In genomic region chr5:170268884-170269283, GRCh38 we compare ENCODE assay signal across 11 cellular contexts. TPM values are rescaled to one million over a fixed set of nuclear protein-coding genes. Genes with fewer than 3 reads are reported as not detected.
A peak's percentile ranks its signal among the peaks of the same experiment; 100 is the strongest.
DNase-seq lines count a peak whose midpoint lies in the region; ATAC-seq and TF ChIP-seq lines count a peak whose summit lies in the region.
"Had no signal": no experiment of that assay in that cellular context is flagged by ENCODE, and none has a peak within 500 bp of the region (broad histone marks: within the 10 kb centered on the region; RNA-seq: fewer than 3 reads in every experiment).

No MANE protein-coding gene starts in this region.

- intact Hi-C loops in heart left ventricle (cut with DNase I) (loop anchor here (1.0 to 10.0 kb wide), 11 partner anchors 63 to 366 kb away; no protein-coding TSS in a partner anchor), spleen (cut with DNase I; ENCODE audit: low total_unique reads) (loop anchor here (5.0 kb wide), 2 partner anchors 68 to 153 kb away; no protein-coding TSS in a partner anchor)

- TF ChIP-seq CTCF in heart left ventricle (IDR thresholded peaks at IDR 0.05) (no peak), spleen (IDR thresholded peaks at IDR 0.05 in 8 of 11, conservative IDR thresholded peaks at IDR 0.05 in 3 of 11) (no peak)

- peak; percentile 50 for DNase-seq in KG1 (lab: John Stamatoyannopoulos, UW)
- peak; percentile 86 for DNase-seq in SKM-1 (lab: John Stamatoyannopoulos, UW; ENCODE audit: unreplicated experiment)
- no peak for DNase-seq in heart left ventricle
- DNase-seq in spleen = no peak
- no peak for DNase-seq in stimulated activated CD4-positive, alpha-beta T cell treated with anti-CD3 and anti-CD28 coated beads, Interleukin-2, amount 100 ng/mL, for 48 hours
- no peak for DNase-seq in hepatic stellate cell (ENCODE audit: low spot score)
- DNase-seq in activated CD4-positive, CD25-positive, alpha-beta regulatory T cell treated with anti-CD3 and anti-CD28 coated beads, Interleukin-2, amount 50 U/mL, for 72 hours = no peak

- ATAC-seq in heart left ventricle (peak in 3 of 4 donors; percentile 51 to 84 (median 53)), HG03342 (IDR thresholded peaks at IDR 0.05; ENCODE audit: unreplicated experiment) (no peak)

- 0 to 73% (median 41%) methylated on average over 3 of the region's 3 CpGs for WGBS in heart left ventricle, 4 donors
- WGBS in spleen, 5 donors = 2 to 29% (median 12%) methylated on average over 3 of the region's 3 CpGs

- H3K4me3 ChIP-seq in heart left ventricle (peak overlapping the region in 1 of 12 donors; percentile 34), spleen (peak overlapping the region in 1 of 8 donors; percentile 42)

- H3K27ac ChIP-seq in heart left ventricle (peak overlapping the region in 4 of 12 donors; percentile 17 to 94 (median 24)), spleen (peak overlapping the region; percentile 31 to 99 (median 85))

- H3K36me3 ChIP-seq in heart left ventricle = peaks cover 0 to 95% (median 0%) of the 10 kb centered on the region in 9 donors
- H3K36me3 ChIP-seq in spleen = peaks cover 0 to 100% (median 27%) of the 10 kb centered on the region in 6 donors

- H3K9me3 ChIP-seq in heart left ventricle (no peaks in the 10 kb centered on the region), spleen (no peaks in the 10 kb centered on the region)

- H3K27me3 ChIP-seq in heart left ventricle (peaks cover 0 to 5% (median 0%) of the 10 kb centered on the region in 9 donors), spleen (replicated peaks in 1 of 7) (peaks cover 0 to 10% (median 0%) of the 10 kb centered on the region in 7 donors)

- TF ChIP-seq POLR2A in heart left ventricle (IDR thresholded peaks at IDR 0.05) = no peak
- TF ChIP-seq POLR2A in spleen (IDR thresholded peaks at IDR 0.05) = no peak

- H3K4me1 ChIP-seq in heart left ventricle (peaks cover 0 to 95% (median 10%) of the 10 kb centered on the region in 12 donors), spleen (peaks cover 48 to 100% (median 81%) of the 10 kb centered on the region in 6 donors)

RNA-seq across cellular contexts. Expression of gene LCP2, which starts 28.7 kb away (rescaled TPM):
- total RNA-seq in heart left ventricle (10 to 100 TPM in 2 of 9 donors, 1 to 10 TPM in 7; 2.8 to 73.7 (median 6.1) TPM), spleen (100 to 1,000 TPM; 186 to 272 (median 219) TPM)
- polyA plus RNA-seq in heart left ventricle (1 to 10 TPM; 2.2 to 3.1 TPM), spleen (10 to 100 TPM; 28.3 to 33.1 (median 29.3) TPM)
- total RNA-seq: NCI-H460 had no signal

RNA-seq across cellular contexts. Expression of gene C5orf58, which starts 36.1 kb away (rescaled TPM):
- total RNA-seq in heart left ventricle = not detected
- not detected for polyA plus RNA-seq in heart left ventricle
- total RNA-seq in spleen = not detected
- polyA plus RNA-seq in spleen = under 1 TPM in 1 of 3 donors, not detected in 2; 0.35 TPM
- total RNA-seq: lung microvascular endothelial cell, NCI-H460, temporal lobe had no signal

Comparison
In these comparisons a context has a peak if more than half of its experiments do, and no peak if none do; other contexts are left out.
1. DNase-seq: peak in KG1 (single experiment) and SKM-1 (single experiment); none in heart left ventricle (0 of 5), spleen (single experiment), stimulated activated CD4-positive, alpha-beta T cell treated with anti-CD3 and anti-CD28 coated beads, Interleukin-2, amount 100 ng/mL, for 48 hours (0 of 2), hepatic stellate cell (single experiment) and activated CD4-positive, CD25-positive, alpha-beta regulatory T cell treated with anti-CD3 and anti-CD28 coated beads, Interleukin-2, amount 50 U/mL, for 72 hours (single experiment).